In genomic region chr17:36721560-36722120, GRCh38 we compare ENCODE assay signal across 8 cellular contexts.
DNase-seq lines count a peak whose midpoint lies in the region; ATAC-seq and TF ChIP-seq lines count a peak whose summit lies in the region.

No MANE protein-coding gene starts in this region.

- H3K36me3 Mint-ChIP-seq in activated CD4-positive, alpha-beta T cell treated with anti-CD3 and anti-CD28 coated beads for 36 hours (ENCODE audit: low read depth), result no peaks in the 10 kb centered on the region
- H3K36me3 Mint-ChIP-seq in endothelial cell (ENCODE audit: low read depth, unreplicated experiment), result peaks cover 4% of the 10 kb centered on the region

- DNase-seq in activated CD4-positive, alpha-beta T cell treated with anti-CD3 and anti-CD28 coated beads for 36 hours, result no peak
- DNase-seq in activated CD4-positive, alpha-beta T cell treated with anti-CD3 and anti-CD28 coated beads, Interleukin-2, amount 50 U/mL, for 1 hour, result no peak
- DNase-seq in NCI-H748 (lab: John Stamatoyannopoulos, UW; ENCODE audit: unreplicated experiment), result peak; percentile 97
- DNase-seq in endothelial cell (ENCODE audit: low spot score), result no peak
- DNase-seq in 8988T, result no peak
- no peak for DNase-seq in left lobe of liver (ENCODE audit: low spot score)
- DNase-seq in stimulated activated CD8-positive, alpha-beta memory T cell treated with anti-CD3 and anti-CD28 coated beads, Interleukin-4, amount 100 ng/mL, for 48 hours, result no peak

- POLR2A ChIA-PET in activated CD4-positive, alpha-beta T cell treated with anti-CD3 and anti-CD28 coated beads for 36 hours (lab: Charles Lee), result interaction anchor here (1.0 kb wide), 1 partner anchor 122 kb away, joined by 4 read pairs; no protein-coding TSS in a partner anchor

- H3K4me3 Mint-ChIP-seq in activated CD4-positive, alpha-beta T cell treated with anti-CD3 and anti-CD28 coated beads for 36 hours, result peak overlapping the region; percentile 76
- H3K4me3 Mint-ChIP-seq in endothelial cell (ENCODE audit: unreplicated experiment), result peak overlapping the region; percentile 68

- intact Hi-C loops in activated CD4-positive, alpha-beta T cell treated with anti-CD3 and anti-CD28 coated beads for 36 hours (cut with DNase I, micrococcal nuclease), result loop anchor here in 1 of 2 experiments (1.0 to 5.0 kb wide), 8 partner anchors 120 to 887 kb away; partner anchors contain the start of genes AATF, DUSP14, GGNBP2 and MRM1

- H3K4me1 Mint-ChIP-seq in activated CD4-positive, alpha-beta T cell treated with anti-CD3 and anti-CD28 coated beads for 36 hours, result peaks cover 40% of the 10 kb centered on the region
- H3K4me1 Mint-ChIP-seq in endothelial cell (ENCODE audit: unreplicated experiment), result peaks cover 3% of the 10 kb centered on the region

- no peaks in the 10 kb centered on the region for H3K27me3 Mint-ChIP-seq in activated CD4-positive, alpha-beta T cell treated with anti-CD3 and anti-CD28 coated beads for 36 hours
- H3K27me3 Mint-ChIP-seq in endothelial cell (ENCODE audit: unreplicated experiment), result peaks cover 6% of the 10 kb centered on the region

- peak; percentile 68 for ATAC-seq in activated CD4-positive, alpha-beta T cell treated with anti-CD3 and anti-CD28 coated beads for 36 hours
- ATAC-seq in left lobe of liver, result no peak

- peak overlapping the region in 6 of 7 experiments; percentile 15 to 37 (median 30) for H3K4me3 ChIP-seq in skin epidermis

- peak overlapping the region; percentile 98 for H3K27ac Mint-ChIP-seq in activated CD4-positive, alpha-beta T cell treated with anti-CD3 and anti-CD28 coated beads for 36 hours
- H3K27ac Mint-ChIP-seq in endothelial cell (ENCODE audit: unreplicated experiment), result no peak overlapping the region

- no peaks in the 10 kb centered on the region for H3K9me3 Mint-ChIP-seq in activated CD4-positive, alpha-beta T cell treated with anti-CD3 and anti-CD28 coated beads for 36 hours (ENCODE audit: low read depth)
- no peaks in the 10 kb centered on the region for H3K9me3 Mint-ChIP-seq in endothelial cell (ENCODE audit: unreplicated experiment)

- CTCF ChIA-PET in activated CD4-positive, alpha-beta T cell treated with anti-CD3 and anti-CD28 coated beads for 36 hours (lab: Charles Lee), result interaction anchor here (1.0 kb wide), 1 partner anchor 119 kb away, joined by 3 read pairs; no protein-coding TSS in a partner anchor

- no peak for TF ChIP-seq CTCF in endothelial cell (IDR thresholded peaks at IDR 0.05; ENCODE audit: unreplicated experiment)

- H3K27ac ChIP-seq in skin epidermis, result peak overlapping the region in 13 of 21 experiments; percentile 16 to 85 (median 62)
